ENCODE assay signal across 1 cellular context in the genomic region with DNA sequence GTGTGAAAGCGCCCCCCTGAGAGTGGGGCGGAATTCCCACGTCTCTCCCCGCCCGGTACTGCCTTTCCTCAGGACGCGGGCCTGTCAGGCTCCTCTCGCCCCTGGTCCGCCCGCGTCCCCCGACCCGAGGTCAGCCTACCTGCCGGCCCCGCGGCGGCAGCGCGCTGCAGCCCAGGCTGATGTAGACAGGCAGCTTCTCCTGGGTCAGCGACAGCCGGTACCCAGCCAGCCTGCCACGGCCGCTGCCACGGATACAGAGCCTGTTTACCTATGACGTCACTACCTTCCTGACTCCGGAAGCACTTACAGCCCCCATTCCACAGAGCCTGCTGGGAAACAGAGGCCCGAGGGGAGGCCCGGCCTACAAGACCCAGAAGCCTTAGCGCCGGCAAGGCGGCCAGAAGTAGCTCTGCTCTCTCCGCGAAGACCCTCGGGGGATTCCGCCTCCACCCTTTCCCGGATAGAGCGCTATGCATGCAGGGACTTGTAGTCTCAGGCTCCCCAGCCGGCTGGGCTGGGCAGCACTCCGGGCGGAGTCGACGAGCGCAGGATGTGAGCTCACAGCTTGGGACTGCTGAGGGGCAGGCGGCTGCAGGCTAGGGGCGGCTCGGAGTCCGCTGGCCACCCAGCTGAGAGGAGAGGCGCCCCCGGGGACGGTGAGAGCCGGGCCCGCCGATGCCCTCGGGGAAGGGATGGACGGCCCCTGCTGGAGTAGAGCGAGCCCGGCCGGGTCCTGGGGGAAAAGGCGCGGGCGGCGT.
A peak's percentile ranks its signal among the peaks of the same experiment; 100 is the strongest.
TF ChIP-seq lines count a peak whose summit lies in the region.

Gene IFT20, minus strand, starts transcription at position 272 of the 758 bp plus-strand sequence. CDS start 3,487 bp downstream, outside the sequence.
A gene with protein sequence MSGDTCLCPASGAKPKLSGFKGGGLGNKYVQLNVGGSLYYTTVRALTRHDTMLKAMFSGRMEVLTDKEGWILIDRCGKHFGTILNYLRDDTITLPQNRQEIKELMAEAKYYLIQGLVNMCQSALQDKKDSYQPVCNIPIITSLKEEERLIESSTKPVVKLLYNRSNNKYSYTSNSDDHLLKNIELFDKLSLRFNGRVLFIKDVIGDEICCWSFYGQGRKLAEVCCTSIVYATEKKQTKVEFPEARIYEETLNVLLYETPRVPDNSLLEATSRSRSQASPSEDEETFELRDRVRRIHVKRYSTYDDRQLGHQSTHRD (plus strand): TSS at position 561 of the 758 bp plus-strand sequence. CDS start 3,761 bp downstream, outside the sequence.

TF ChIP-seq in K562, 482 proteins besides CTCF, POLR2A, EP300 and RAD21 (continued from another document and continues in another):
- no peak for TF ChIP-seq CEBPZ (IDR thresholded peaks at IDR 0.05; ENCODE audit: borderline replicate concordance, low read depth, low read length)
- no peak for TF ChIP-seq U2AF2 (optimal IDR thresholded peaks at IDR 0.05; ENCODE audit: low read depth, low read length)
- TF ChIP-seq CBX3 (IDR thresholded peaks at IDR 0.05; ENCODE audit: borderline replicate concordance in 1 of 2, low read length in 2 of 2), result 0 out of 3 replicates have a peak, but pooled peaks of 1 of the 2 experiments have one; percentile 15
- no peak for TF ChIP-seq ZNF75A (CRISPR knock-in tag; IDR thresholded peaks at IDR 0.05)
- TF ChIP-seq, protein P1, sequence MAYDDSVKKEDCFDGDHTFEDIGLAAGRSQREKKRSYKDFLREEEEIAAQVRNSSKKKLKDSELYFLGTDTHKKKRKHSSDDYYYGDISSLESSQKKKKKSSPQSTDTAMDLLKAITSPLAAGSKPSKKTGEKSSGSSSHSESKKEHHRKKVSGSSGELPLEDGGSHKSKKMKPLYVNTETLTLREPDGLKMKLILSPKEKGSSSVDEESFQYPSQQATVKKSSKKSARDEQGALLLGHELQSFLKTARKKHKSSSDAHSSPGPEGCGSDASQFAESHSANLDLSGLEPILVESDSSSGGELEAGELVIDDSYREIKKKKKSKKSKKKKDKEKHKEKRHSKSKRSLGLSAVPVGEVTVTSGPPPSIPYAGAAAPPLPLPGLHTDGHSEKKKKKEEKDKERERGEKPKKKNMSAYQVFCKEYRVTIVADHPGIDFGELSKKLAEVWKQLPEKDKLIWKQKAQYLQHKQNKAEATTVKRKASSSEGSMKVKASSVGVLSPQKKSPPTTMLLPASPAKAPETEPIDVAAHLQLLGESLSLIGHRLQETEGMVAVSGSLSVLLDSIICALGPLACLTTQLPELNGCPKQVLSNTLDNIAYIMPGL (CRISPR knock-in tag; IDR thresholded peaks at IDR 0.05), result no peak
- peak; percentile 94; the same call in 1 of the 2 replicates for TF ChIP-seq NR4A1 (CRISPR knock-in tag; IDR thresholded peaks at IDR 0.05)
- no peak for TF ChIP-seq NR4A1 (tag; IDR thresholded peaks at IDR 0.05)
- no peak; the same call in 1 of the 2 replicates for TF ChIP-seq TOE1 (IDR thresholded peaks at IDR 0.05; ENCODE audit: borderline replicate concordance)
- no peak for TF ChIP-seq TOE1 (CRISPR knock-in tag; IDR thresholded peaks at IDR 0.05; ENCODE audit: borderline replicate concordance, low read depth)
- TF ChIP-seq ELK3 (CRISPR knock-in tag; IDR thresholded peaks at IDR 0.05), result no peak
- TF ChIP-seq NCOA4 (IDR thresholded peaks at IDR 0.05; ENCODE audit: partially characterized antibody), result no peak
- no peak for TF ChIP-seq ZC3H4 (CRISPR knock-in tag; IDR thresholded peaks at IDR 0.05; ENCODE audit: borderline replicate concordance)
- TF ChIP-seq ZBTB33 (CRISPR knock-in tag; IDR thresholded peaks at IDR 0.05), result no peak
- no peak for TF ChIP-seq PTTG1 (tag; IDR thresholded peaks at IDR 0.05; ENCODE audit: low read depth)
- TF ChIP-seq ZNF121 (CRISPR knock-in tag; conservative IDR thresholded peaks at IDR 0.05), result no peak
- no peak for TF ChIP-seq ZNF551 (CRISPR knock-in tag; IDR thresholded peaks at IDR 0.05)
- TF ChIP-seq, protein P2, sequence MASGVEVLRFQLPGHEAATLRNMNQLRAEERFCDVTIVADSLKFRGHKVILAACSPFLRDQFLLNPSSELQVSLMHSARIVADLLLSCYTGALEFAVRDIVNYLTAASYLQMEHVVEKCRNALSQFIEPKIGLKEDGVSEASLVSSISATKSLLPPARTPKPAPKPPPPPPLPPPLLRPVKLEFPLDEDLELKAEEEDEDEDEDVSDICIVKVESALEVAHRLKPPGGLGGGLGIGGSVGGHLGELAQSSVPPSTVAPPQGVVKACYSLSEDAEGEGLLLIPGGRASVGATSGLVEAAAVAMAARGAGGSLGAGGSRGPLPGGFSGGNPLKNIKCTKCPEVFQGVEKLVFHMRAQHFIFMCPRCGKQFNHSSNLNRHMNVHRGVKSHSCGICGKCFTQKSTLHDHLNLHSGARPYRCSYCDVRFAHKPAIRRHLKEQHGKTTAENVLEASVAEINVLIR (CRISPR knock-in tag; IDR thresholded peaks at IDR 0.05), result peak; percentile 94
- TF ChIP-seq PRMT5 (CRISPR knock-in tag; IDR thresholded peaks at IDR 0.05), result 0 out of 2 replicates have a peak, but pooled peaks have one; percentile 19
- no peak for TF ChIP-seq ZNF23 (CRISPR knock-in tag; IDR thresholded peaks at IDR 0.05)
- no peak for TF ChIP-seq CREBBP (IDR thresholded peaks at IDR 0.05; ENCODE audit: low read depth, low read length)
- peak; percentile 99 for TF ChIP-seq CREM (IDR thresholded peaks at IDR 0.05; ENCODE audit: low read depth)
- TF ChIP-seq, protein P3, sequence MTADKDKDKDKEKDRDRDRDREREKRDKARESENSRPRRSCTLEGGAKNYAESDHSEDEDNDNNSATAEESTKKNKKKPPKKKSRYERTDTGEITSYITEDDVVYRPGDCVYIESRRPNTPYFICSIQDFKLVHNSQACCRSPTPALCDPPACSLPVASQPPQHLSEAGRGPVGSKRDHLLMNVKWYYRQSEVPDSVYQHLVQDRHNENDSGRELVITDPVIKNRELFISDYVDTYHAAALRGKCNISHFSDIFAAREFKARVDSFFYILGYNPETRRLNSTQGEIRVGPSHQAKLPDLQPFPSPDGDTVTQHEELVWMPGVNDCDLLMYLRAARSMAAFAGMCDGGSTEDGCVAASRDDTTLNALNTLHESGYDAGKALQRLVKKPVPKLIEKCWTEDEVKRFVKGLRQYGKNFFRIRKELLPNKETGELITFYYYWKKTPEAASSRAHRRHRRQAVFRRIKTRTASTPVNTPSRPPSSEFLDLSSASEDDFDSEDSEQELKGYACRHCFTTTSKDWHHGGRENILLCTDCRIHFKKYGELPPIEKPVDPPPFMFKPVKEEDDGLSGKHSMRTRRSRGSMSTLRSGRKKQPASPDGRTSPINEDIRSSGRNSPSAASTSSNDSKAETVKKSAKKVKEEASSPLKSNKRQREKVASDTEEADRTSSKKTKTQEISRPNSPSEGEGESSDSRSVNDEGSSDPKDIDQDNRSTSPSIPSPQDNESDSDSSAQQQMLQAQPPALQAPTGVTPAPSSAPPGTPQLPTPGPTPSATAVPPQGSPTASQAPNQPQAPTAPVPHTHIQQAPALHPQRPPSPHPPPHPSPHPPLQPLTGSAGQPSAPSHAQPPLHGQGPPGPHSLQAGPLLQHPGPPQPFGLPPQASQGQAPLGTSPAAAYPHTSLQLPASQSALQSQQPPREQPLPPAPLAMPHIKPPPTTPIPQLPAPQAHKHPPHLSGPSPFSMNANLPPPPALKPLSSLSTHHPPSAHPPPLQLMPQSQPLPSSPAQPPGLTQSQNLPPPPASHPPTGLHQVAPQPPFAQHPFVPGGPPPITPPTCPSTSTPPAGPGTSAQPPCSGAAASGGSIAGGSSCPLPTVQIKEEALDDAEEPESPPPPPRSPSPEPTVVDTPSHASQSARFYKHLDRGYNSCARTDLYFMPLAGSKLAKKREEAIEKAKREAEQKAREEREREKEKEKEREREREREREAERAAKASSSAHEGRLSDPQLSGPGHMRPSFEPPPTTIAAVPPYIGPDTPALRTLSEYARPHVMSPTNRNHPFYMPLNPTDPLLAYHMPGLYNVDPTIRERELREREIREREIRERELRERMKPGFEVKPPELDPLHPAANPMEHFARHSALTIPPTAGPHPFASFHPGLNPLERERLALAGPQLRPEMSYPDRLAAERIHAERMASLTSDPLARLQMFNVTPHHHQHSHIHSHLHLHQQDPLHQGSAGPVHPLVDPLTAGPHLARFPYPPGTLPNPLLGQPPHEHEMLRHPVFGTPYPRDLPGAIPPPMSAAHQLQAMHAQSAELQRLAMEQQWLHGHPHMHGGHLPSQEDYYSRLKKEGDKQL (CRISPR knock-in tag; IDR thresholded peaks at IDR 0.05; ENCODE audit: borderline replicate concordance), result no peak
- no peak for TF ChIP-seq HNRNPH1 (optimal IDR thresholded peaks at IDR 0.05; ENCODE audit: low read depth, low read length)
- TF ChIP-seq ATF6 (CRISPR knock-in tag; IDR thresholded peaks at IDR 0.05), result no peak
- no peak for TF ChIP-seq RFX7 (CRISPR knock-in tag; IDR thresholded peaks at IDR 0.05)
- no peak for TF ChIP-seq MAFG (tag; conservative IDR thresholded peaks at IDR 0.05)
- no peak for TF ChIP-seq ZFP30 (CRISPR knock-in tag; IDR thresholded peaks at IDR 0.05; ENCODE audit: borderline replicate concordance)
- TF ChIP-seq, protein P4, sequence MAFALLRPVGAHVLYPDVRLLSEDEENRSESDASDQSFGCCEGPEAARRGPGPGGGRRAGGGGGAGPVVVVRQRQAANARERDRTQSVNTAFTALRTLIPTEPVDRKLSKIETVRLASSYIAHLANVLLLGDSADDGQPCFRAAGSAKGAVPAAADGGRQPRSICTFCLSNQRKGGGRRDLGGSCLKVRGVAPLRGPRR (CRISPR knock-in tag; IDR thresholded peaks at IDR 0.05), result no peak
- no peak for TF ChIP-seq TCFL5 (CRISPR knock-in tag; conservative IDR thresholded peaks at IDR 0.05)
- TF ChIP-seq ZNF695 (CRISPR knock-in tag; IDR thresholded peaks at IDR 0.05), result no peak
- TF ChIP-seq, protein P5, sequence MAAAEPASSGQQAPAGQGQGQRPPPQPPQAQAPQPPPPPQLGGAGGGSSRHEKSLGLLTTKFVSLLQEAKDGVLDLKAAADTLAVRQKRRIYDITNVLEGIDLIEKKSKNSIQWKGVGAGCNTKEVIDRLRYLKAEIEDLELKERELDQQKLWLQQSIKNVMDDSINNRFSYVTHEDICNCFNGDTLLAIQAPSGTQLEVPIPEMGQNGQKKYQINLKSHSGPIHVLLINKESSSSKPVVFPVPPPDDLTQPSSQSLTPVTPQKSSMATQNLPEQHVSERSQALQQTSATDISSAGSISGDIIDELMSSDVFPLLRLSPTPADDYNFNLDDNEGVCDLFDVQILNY (CRISPR knock-in tag; IDR thresholded peaks at IDR 0.05), result no peak
- no peak for TF ChIP-seq BMI1 (IDR thresholded peaks at IDR 0.05; ENCODE audit: low read length)
- no peak for TF ChIP-seq IFI16 (CRISPR knock-in tag; IDR thresholded peaks at IDR 0.05)
- no peak for TF ChIP-seq KAT8 (IDR thresholded peaks at IDR 0.05; ENCODE audit: low read depth)
- 0 out of 2 replicates have a peak, but pooled peaks have one; percentile 30 for TF ChIP-seq ZFP1 (CRISPR knock-in tag; IDR thresholded peaks at IDR 0.05)
- peak; percentile 73; the same call in 1 of the 2 replicates for TF ChIP-seq PHF8 (IDR thresholded peaks at IDR 0.05; ENCODE audit: borderline replicate concordance, low read length)
- TF ChIP-seq ZBED1 (IDR thresholded peaks at IDR 0.05), result no peak
- no peak for TF ChIP-seq TRIM28 (IDR thresholded peaks at IDR 0.05)
- no peak for TF ChIP-seq MCM7 (IDR thresholded peaks at IDR 0.05)
